In the genomic region with DNA sequence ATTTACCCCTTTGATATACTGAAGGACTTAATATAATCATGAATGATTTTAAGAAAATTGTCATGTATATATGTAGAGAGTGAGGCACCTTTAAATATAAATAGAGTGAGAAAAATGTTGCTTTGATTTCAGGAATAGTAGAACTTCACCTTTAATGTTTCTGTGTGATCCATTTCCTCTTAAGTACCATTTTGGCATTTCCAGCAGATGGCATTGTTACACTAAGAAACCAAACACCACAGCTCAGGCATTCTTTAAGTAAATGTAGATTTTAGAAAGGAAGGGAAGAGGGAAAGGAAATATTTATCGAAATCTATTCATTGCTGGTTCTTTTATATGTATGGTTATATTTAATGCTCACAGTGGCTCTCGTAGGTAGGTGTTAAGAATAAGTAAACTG, we compare ENCODE assay signal across 8 cellular contexts.
A peak's percentile ranks its signal among the peaks of the same experiment; 100 is the strongest.
DNase-seq lines count a peak whose midpoint lies in the region; ATAC-seq, FAIRE-seq and TF ChIP-seq lines count a peak whose summit lies in the region.

No MANE protein-coding gene starts in this region.

- peak; percentile 59 for DNase-seq in GM12865 (ENCODE audit: low read depth)
- peak; percentile 10 for DNase-seq in NCI-H128 (lab: John Stamatoyannopoulos, UW; ENCODE audit: unreplicated experiment)
- peak; percentile 58 for DNase-seq in SK-MEL-5 (ENCODE audit: low read depth, low spot score)
- no peak for DNase-seq in activated CD4-positive, alpha-beta T cell treated with anti-CD3 and anti-CD28 coated beads, Interleukin-2, amount 50 U/mL, for 1 hour
- no peak for DNase-seq in coronary artery (ENCODE audit: low spot score)

- in situ Hi-C loops in SK-MEL-5 (cut with HindIII; ENCODE audit: low pct_unique_long_range_greater_than_20kb, low sequenced_read_pairs) = no loop called here

- TF ChIP-seq CTCF in GM12865 (IDR thresholded peaks at IDR 0.05; ENCODE audit: insufficient read depth, low read depth, low read length, missing control alignments) (peak; percentile 34), coronary artery (IDR thresholded peaks at IDR 0.05) (no peak)

- no peak overlapping the region for H3K27ac ChIP-seq in coronary artery

- FAIRE-seq in islet of Langerhans (lab: Jason Lieb, UNC) = peak; percentile 90

- H3K4me3 ChIP-seq in GM12865 (ENCODE audit: low read depth, low read length) (no peak overlapping the region), coronary artery (no peak overlapping the region)

- ATAC-seq in HG03354 (IDR thresholded peaks at IDR 0.05; ENCODE audit: poor library complexity, severe bottlenecking, unreplicated experiment) (no peak), GM19397 (IDR thresholded peaks at IDR 0.05; ENCODE audit: unreplicated experiment) (no peak)

Comparison
In these comparisons a context has a peak if more than half of its experiments do, and no peak if none do; other contexts are left out.
1. DNase-seq: peak in GM12865 (single experiment), NCI-H128 (single experiment) and SK-MEL-5 (single experiment); none in activated CD4-positive, alpha-beta T cell treated with anti-CD3 and anti-CD28 coated beads, Interleukin-2, amount 50 U/mL, for 1 hour (single experiment) and coronary artery (single experiment).